In the genomic region with DNA sequence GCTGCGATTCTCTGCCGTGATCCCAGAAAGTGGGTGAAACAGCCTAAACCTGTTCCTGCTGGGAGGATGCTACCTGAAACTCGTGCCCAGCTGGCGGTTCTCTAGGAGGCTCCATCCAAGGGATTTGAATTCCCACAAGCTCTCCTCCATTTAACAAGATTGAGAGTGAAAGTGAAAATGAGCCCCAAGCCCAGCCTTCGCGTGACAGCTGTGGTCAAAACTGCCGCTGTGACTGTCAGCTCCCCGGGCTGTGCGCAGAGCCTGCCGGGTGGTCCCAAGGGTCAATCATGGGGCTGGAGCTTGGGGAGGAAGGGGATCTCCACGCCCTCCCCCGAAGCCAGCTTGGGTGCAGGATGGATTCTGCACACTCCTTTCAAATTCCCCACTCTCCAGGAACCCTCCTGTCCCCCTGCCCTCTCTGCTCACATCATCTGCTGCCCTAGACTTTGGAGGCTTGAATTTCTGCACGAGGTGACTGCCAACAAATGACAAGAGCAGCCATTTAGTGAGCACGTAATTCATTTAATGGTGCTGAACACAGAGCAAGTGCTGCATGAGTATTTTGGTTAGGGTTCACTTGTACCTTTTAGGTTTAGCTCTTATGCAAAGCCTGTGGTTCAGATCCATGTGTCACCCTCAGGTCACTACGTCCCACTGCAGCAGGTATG, we compare ENCODE assay signal across 9 cellular contexts. TPM values are rescaled to one million over a fixed set of nuclear protein-coding genes. Genes with fewer than 3 reads are reported as not detected.
A peak's percentile ranks its signal among the peaks of the same experiment; 100 is the strongest.
DNase-seq lines count a peak whose midpoint lies in the region; ATAC-seq and TF ChIP-seq lines count a peak whose summit lies in the region.
"Had no signal": no experiment of that assay in that cellular context is flagged by ENCODE, and none has a peak within 500 bp of the region (broad histone marks: within the 10 kb centered on the region; RNA-seq: fewer than 3 reads in every experiment).

No MANE protein-coding gene starts in this region.

- peak; percentile 37 for TF ChIP-seq POLR2A in GM18951 (IDR thresholded peaks at IDR 0.05; ENCODE audit: extremely low read depth, insufficient read depth, insufficient read length)

- DNase-seq in AG10803 (ENCODE audit: low read depth) (no peak), T-helper 17 cell (no peak), fibroblast of peridontal ligament (ENCODE audit: extremely low read depth) (peak; percentile 48), SW 1271 (lab: John Stamatoyannopoulos, UW) (no peak), foreskin melanocyte (no peak)
- DNase-seq in stimulated activated CD8-positive, alpha-beta memory T cell treated with anti-CD3 and anti-CD28 coated beads, Interleukin-4, amount 100 ng/mL, for 48 hours: peak; percentile 81

- in situ Hi-C loops in GM18951 (cut with MboI; ENCODE audit: low sequenced_read_pairs, unreplicated experiment): no loop called here

- H3K4me1 Mint-ChIP-seq in T-helper 17 cell: peaks cover 33% of the 10 kb centered on the region

- H3K9me3 ChIP-seq in T-helper 17 cell (ENCODE audit: control insufficient read depth, low read length, poor library complexity, severe bottlenecking): no peaks in the 10 kb centered on the region

- no peak for TF ChIP-seq CTCF in AG10803 (conservative IDR thresholded peaks at IDR 0.05; ENCODE audit: low read length)

- peak overlapping the region; percentile 23 for H3K4me3 ChIP-seq in AG10803 (ENCODE audit: low read length)

- ATAC-seq in HG03139 (IDR thresholded peaks at IDR 0.05; ENCODE audit: unreplicated experiment) (peak; percentile 32), T-helper 17 cell (peak; percentile 54)

- no peaks in the 10 kb centered on the region for H3K27me3 Mint-ChIP-seq in T-helper 17 cell

- H3K36me3 Mint-ChIP-seq in T-helper 17 cell (ENCODE audit: low read depth): no peaks in the 10 kb centered on the region

- H3K27ac Mint-ChIP-seq in T-helper 17 cell: peak overlapping the region; percentile 68

- H3K4me3 Mint-ChIP-seq in T-helper 17 cell: peak overlapping the region; percentile 89

RNA-seq across cellular contexts. Expression of gene ASB2, which starts 5.3 kb away (rescaled TPM):
- 1 to 10 TPM; 2.3 to 6.5 TPM for total RNA-seq in T-helper 17 cell

RNA-seq across cellular contexts. Expression of gene CCDC197, which starts 26.0 kb away (rescaled TPM):
- total RNA-seq in T-helper 17 cell: not detected
- total RNA-seq: bronchial epithelial cell had no signal

RNA-seq across cellular contexts. Expression of gene FAM181A, which starts 44.0 kb away (rescaled TPM):
- not detected for total RNA-seq in T-helper 17 cell
- total RNA-seq: bronchial epithelial cell had no signal

RNA-seq across cellular contexts. Expression of gene OTUB2, which starts 55.0 kb away (rescaled TPM):
- under 1 TPM; 0.12 to 0.37 TPM for total RNA-seq in T-helper 17 cell

Comparison
In these comparisons a context has a peak if more than half of its experiments do, and no peak if none do; other contexts are left out.
1. DNase-seq: peak in fibroblast of peridontal ligament (single experiment) and stimulated activated CD8-positive, alpha-beta memory T cell treated with anti-CD3 and anti-CD28 coated beads, Interleukin-4, amount 100 ng/mL, for 48 hours (single experiment); none in AG10803 (single experiment), T-helper 17 cell (0 of 3), SW 1271 (0 of 2) and foreskin melanocyte (single experiment).